Comparison of ENCODE assay signal across 10 cellular contexts in genomic region chr12:120249266-120249874, GRCh38. TPM values are rescaled to one million over a fixed set of nuclear protein-coding genes. Genes with fewer than 3 reads are reported as not detected.
DNase-seq lines count a peak whose midpoint lies in the region; ATAC-seq and TF ChIP-seq lines count a peak whose summit lies in the region.
"Had no signal": no experiment of that assay in that cellular context is flagged by ENCODE, and none has a peak within 500 bp of the region (broad histone marks: within the 10 kb centered on the region; RNA-seq: fewer than 3 reads in every experiment).

No MANE protein-coding gene starts in this region.

- H3K27ac ChIP-seq in body of pancreas (peak overlapping the region in 2 of 4 donors; percentile 46 to 51), transverse colon (peak overlapping the region; percentile 47 to 87 (median 55))

- no peak for DNase-seq in activated naive CD4-positive, alpha-beta T cell treated with anti-CD3 and anti-CD28 coated beads for 36 hours
- DNase-seq in activated naive CD4-positive, alpha-beta T cell treated with Interleukin-2 at 50 U/mL for 16 hours = no peak
- no peak for DNase-seq in body of pancreas
- DNase-seq in lung microvascular endothelial cell (ENCODE audit: low read depth in 2 of 2) = peak; percentile 49 to 56
- no peak for DNase-seq in transverse colon
- no peak for DNase-seq in COR-L47 (lab: John Stamatoyannopoulos, UW)
- DNase-seq in SKM-1 treated with dmso at 0.1 percent for 144 hours (lab: John Stamatoyannopoulos, UW; ENCODE audit: unreplicated experiment) = no peak
- DNase-seq in DMS53 (lab: John Stamatoyannopoulos, UW) = no peak
- DNase-seq: activated effector memory CD4-positive, alpha-beta T cell treated with Interleukin-2 at 50 U/mL for 16 hours; SHP77 treated with DMSO at 0.1 percent for 48 hours had no signal

- no peak for TF ChIP-seq CTCF in body of pancreas (IDR thresholded peaks at IDR 0.05)
- no peak for TF ChIP-seq CTCF in transverse colon (IDR thresholded peaks at IDR 0.05)

- H3K9me3 ChIP-seq in body of pancreas (no peaks in the 10 kb centered on the region), transverse colon (no peaks in the 10 kb centered on the region)

- no peaks in the 10 kb centered on the region for H3K36me3 ChIP-seq in body of pancreas (replicated peaks in 1 of 2; ENCODE audit: insufficient read depth in 1 of 2, low read depth in 2 of 2)
- H3K36me3 ChIP-seq in transverse colon = no peaks in the 10 kb centered on the region

- intact Hi-C loops in activated naive CD4-positive, alpha-beta T cell treated with anti-CD3 and anti-CD28 coated beads for 36 hours (cut with micrococcal nuclease) = no loop called here
- intact Hi-C loops in body of pancreas (cut with DNase I) (no loop called here), transverse colon (cut with DNase I; ENCODE audit: low total_unique reads) (loop anchor here (5.0 kb wide), 1 partner anchor 267 kb away; no protein-coding TSS in a partner anchor)

- in situ Hi-C loops in transverse colon (cut with MboI; ENCODE audit: low pct_ligation_motif_present in 1 of 4, low pct_unique_long_range_greater_than_20kb in 1 of 4, low sequenced_read_pairs in 3 of 4) = no loop called here

- peaks cover 76% of the 10 kb centered on the region for H3K4me1 Mint-ChIP-seq in activated naive CD4-positive, alpha-beta T cell treated with anti-CD3 and anti-CD28 coated beads for 36 hours (ENCODE audit: low read depth)

- H3K27me3 Mint-ChIP-seq in activated naive CD4-positive, alpha-beta T cell treated with anti-CD3 and anti-CD28 coated beads for 36 hours (ENCODE audit: low read depth) = no peaks in the 10 kb centered on the region

- no peak overlapping the region for H3K4me3 Mint-ChIP-seq in activated naive CD4-positive, alpha-beta T cell treated with anti-CD3 and anti-CD28 coated beads for 36 hours

- H3K27me3 ChIP-seq in body of pancreas (no peaks in the 10 kb centered on the region), transverse colon (no peaks in the 10 kb centered on the region)

- TF ChIP-seq POLR2A in body of pancreas (IDR thresholded peaks at IDR 0.05) (no peak), transverse colon (IDR thresholded peaks at IDR 0.05) (no peak)

- H3K36me3 Mint-ChIP-seq in activated naive CD4-positive, alpha-beta T cell treated with anti-CD3 and anti-CD28 coated beads for 36 hours (ENCODE audit: low read depth) = peaks cover 14% of the 10 kb centered on the region

- peak overlapping the region; percentile 84 for H3K27ac Mint-ChIP-seq in activated naive CD4-positive, alpha-beta T cell treated with anti-CD3 and anti-CD28 coated beads for 36 hours

- WGBS in body of pancreas, 2 donors = 78 to 81% methylated on average over 4 of the region's 4 CpGs
- WGBS in transverse colon (ENCODE audit: low coverage in 1 of 2), 2 donors = 48 to 60% methylated on average over 1 to 4 of the region's 4 CpGs

- H3K4me1 ChIP-seq in body of pancreas (peaks cover 30% of the 10 kb centered on the region), transverse colon (peaks cover 12 to 76% (median 35%) of the 10 kb centered on the region in 4 donors)

- CTCF ChIA-PET in activated naive CD4-positive, alpha-beta T cell treated with anti-CD3 and anti-CD28 coated beads for 36 hours (lab: Charles Lee) = interaction anchor here (0.5 to 13.3 kb wide), 7 partner anchors 10 to 169 kb away, joined by 3 to 142 read pairs (median 6); partner anchors contain the start of genes PXN and RPLP0

- no peak for TF ChIP-seq EP300 in transverse colon (IDR thresholded peaks at IDR 0.05; ENCODE audit: low read depth)

- H3K4me3 ChIP-seq in body of pancreas (no peak overlapping the region), transverse colon (no peak overlapping the region)

- ATAC-seq in body of pancreas = peak; percentile 4

- no peaks in the 10 kb centered on the region for H3K9me3 Mint-ChIP-seq in activated naive CD4-positive, alpha-beta T cell treated with anti-CD3 and anti-CD28 coated beads for 36 hours

RNA-seq across cellular contexts. Expression of gene PXN, which starts 16.2 kb away (rescaled TPM):
- total RNA-seq in activated naive CD4-positive, alpha-beta T cell treated with anti-CD3 and anti-CD28 coated beads for 36 hours = 100 to 1,000 TPM; 109 to 112 TPM
- 10 to 100 TPM; 29.3 to 35.9 TPM for total RNA-seq in body of pancreas
- total RNA-seq in lung microvascular endothelial cell = 52.5 and 56.2 TPM in 2 replicates
- total RNA-seq in transverse colon = 100 to 1,000 TPM; 101 to 328 (median 198) TPM

RNA-seq across cellular contexts. Expression of gene RNU4-2, which starts 42.3 kb away (rescaled TPM):
- total RNA-seq in activated naive CD4-positive, alpha-beta T cell treated with anti-CD3 and anti-CD28 coated beads for 36 hours = 1,000 to 10,000 TPM; 1,318 to 2,532 TPM
- total RNA-seq in body of pancreas = under 1 TPM; under 0.01 TPM
- under 0.01 TPM in 2 replicates for total RNA-seq in lung microvascular endothelial cell
- under 1 TPM; under 0.01 TPM for total RNA-seq in transverse colon

RNA-seq across cellular contexts. Expression of gene RNU4-1, which starts 43.7 kb away (rescaled TPM):
- 1,000 to 10,000 TPM in 1 of 2 experiments, 100 to 1,000 TPM in 1; 685 to 1,294 TPM for total RNA-seq in activated naive CD4-positive, alpha-beta T cell treated with anti-CD3 and anti-CD28 coated beads for 36 hours
- total RNA-seq in body of pancreas (under 1 TPM; under 0.01 TPM), lung microvascular endothelial cell (under 0.01 TPM in 2 replicates), transverse colon (under 1 TPM in 3 of 4 donors, not detected in 1; under 0.01 TPM)

RNA-seq across cellular contexts. Expression of gene RPLP0, which starts 48.5 kb away (rescaled TPM):
- total RNA-seq in activated naive CD4-positive, alpha-beta T cell treated with anti-CD3 and anti-CD28 coated beads for 36 hours = 1,000 to 10,000 TPM; 5,065 to 5,278 TPM
- total RNA-seq in body of pancreas (1,000 to 10,000 TPM; 1,243 to 1,902 TPM), lung microvascular endothelial cell (2,396 and 3,163 TPM in 2 replicates), transverse colon (1,000 to 10,000 TPM in 3 of 4 donors, 100 to 1,000 TPM in 1; 660 to 2,105 (median 1,778) TPM)

RNA-seq across cellular contexts. Expression of gene SIRT4, which starts 52.8 kb away (rescaled TPM):
- total RNA-seq in activated naive CD4-positive, alpha-beta T cell treated with anti-CD3 and anti-CD28 coated beads for 36 hours = 1 to 10 TPM; 2.0 to 3.7 TPM
- total RNA-seq in body of pancreas (1 to 10 TPM in 1 of 2 donors, under 1 TPM in 1; 0.99 to 6.2 TPM), lung microvascular endothelial cell (0.87 and 3.2 TPM in 2 replicates), transverse colon (1 to 10 TPM in 1 of 4 donors, under 1 TPM in 1, not detected in 2; 0.95 to 1.9 TPM)

Comparison
In these comparisons a context has a peak if more than half of its experiments do, and no peak if none do; other contexts are left out.
1. DNase-seq: peak in lung microvascular endothelial cell (2 of 2); none in activated naive CD4-positive, alpha-beta T cell treated with anti-CD3 and anti-CD28 coated beads for 36 hours (single experiment), activated naive CD4-positive, alpha-beta T cell treated with Interleukin-2 at 50 U/mL for 16 hours (single experiment), body of pancreas (0 of 4), transverse colon (single experiment), COR-L47 (single experiment), SKM-1 treated with dmso at 0.1 percent for 144 hours (single experiment) and DMS53 (single experiment).
2. RNA of gene RNU4-2, which starts 42.3 kb away (total RNA-seq): 1,318 to 2,532 TPM in activated naive CD4-positive, alpha-beta T cell treated with anti-CD3 and anti-CD28 coated beads for 36 hours; under 0.01 TPM in body of pancreas, under 0.01 TPM in lung microvascular endothelial cell and under 0.01 TPM in transverse colon; every median in the first group is over 1,000 times any median in the second.
3. RNA of gene RNU4-1, which starts 43.7 kb away (total RNA-seq): 685 to 1,294 TPM in activated naive CD4-positive, alpha-beta T cell treated with anti-CD3 and anti-CD28 coated beads for 36 hours; under 0.01 TPM in body of pancreas, under 0.01 TPM in lung microvascular endothelial cell and under 0.01 TPM in transverse colon; every median in the first group is over 100 times any median in the second.